ENCODE assay signal across 1 cellular context in genomic region chrX:136199365-136199764, GRCh38.
TF ChIP-seq lines count a peak whose summit lies in the region.

No MANE protein-coding gene starts in this region.

TF ChIP-seq in H1, 55 proteins besides CTCF, POLR2A, EP300 and RAD21:
- TF ChIP-seq TEAD4 (IDR thresholded peaks at IDR 0.05; ENCODE audit: low read depth, low read length): no peak
- TF ChIP-seq SP1 (IDR thresholded peaks at IDR 0.05; ENCODE audit: low read depth, low read length): no peak
- TF ChIP-seq RBBP5 (IDR thresholded peaks at IDR 0.05; ENCODE audit: borderline replicate concordance, low read depth, low read length): no peak
- no peak for TF ChIP-seq SAP30 (IDR thresholded peaks at IDR 0.05; ENCODE audit: insufficient read depth, insufficient replicate concordance, low read length)
- no peak for TF ChIP-seq E2F6 (IDR thresholded peaks at IDR 0.05)
- no peak for TF ChIP-seq GTF2F1 (IDR thresholded peaks at IDR 0.05; ENCODE audit: borderline replicate concordance, low read depth, low read length)
- no peak for TF ChIP-seq KDM1A (IDR thresholded peaks at IDR 0.05; ENCODE audit: borderline replicate concordance, low read length)
- TF ChIP-seq EGR1 (IDR thresholded peaks at IDR 0.05; ENCODE audit: borderline replicate concordance, low read depth, low read length): no peak
- no peak for TF ChIP-seq ZNF274 (IDR thresholded peaks at IDR 0.05; ENCODE audit: borderline replicate concordance, extremely low read depth, low read length)
- TF ChIP-seq, protein P1, sequence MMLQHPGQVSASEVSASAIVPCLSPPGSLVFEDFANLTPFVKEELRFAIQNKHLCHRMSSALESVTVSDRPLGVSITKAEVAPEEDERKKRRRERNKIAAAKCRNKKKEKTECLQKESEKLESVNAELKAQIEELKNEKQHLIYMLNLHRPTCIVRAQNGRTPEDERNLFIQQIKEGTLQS (IDR thresholded peaks at IDR 0.05; ENCODE audit: insufficient read depth, low read depth, low read length): no peak
- TF ChIP-seq NRF1 (IDR thresholded peaks at IDR 0.05; ENCODE audit: low read depth, low read length): no peak
- no peak for TF ChIP-seq SP2 (IDR thresholded peaks at IDR 0.05; ENCODE audit: low read length)
- TF ChIP-seq BRCA1 (IDR thresholded peaks at IDR 0.05; ENCODE audit: low read depth, low read length): no peak
- TF ChIP-seq YY1 (IDR thresholded peaks at IDR 0.05; ENCODE audit: low read depth, low read length): no peak
